Comparison of ENCODE assay signal across 1 cellular context in genomic region chr20:17972121-17972520, GRCh38.
TF ChIP-seq lines count a peak whose summit lies in the region.

No MANE protein-coding gene starts in this region.

TF ChIP-seq in GM12878, 131 proteins besides CTCF, POLR2A, EP300 and RAD21 (continued from another document):
- TF ChIP-seq MAX (IDR thresholded peaks at IDR 0.05; ENCODE audit: low read depth, low read length) (no peak), NRF1 (conservative IDR thresholded peaks at IDR 0.05; ENCODE audit: low read depth, low read length) (no peak), GATAD2B (conservative IDR thresholded peaks at IDR 0.05; ENCODE audit: low read depth) (no peak), ZNF207 (IDR thresholded peaks at IDR 0.05; ENCODE audit: borderline replicate concordance) (no peak), IKZF2 (IDR thresholded peaks at IDR 0.05) (no peak), ZSCAN29 (IDR thresholded peaks at IDR 0.05) (no peak), ATF2 (IDR thresholded peaks at IDR 0.05; ENCODE audit: low read length) (no peak), BACH1 (IDR thresholded peaks at IDR 0.05; ENCODE audit: borderline replicate concordance) (no peak), ZNF622 (IDR thresholded peaks at IDR 0.05) (no peak), RELB (IDR thresholded peaks at IDR 0.05; ENCODE audit: low read depth) (no peak), PRDM15 (CRISPR knock-in tag; IDR thresholded peaks at IDR 0.05) (no peak), SIN3A (IDR thresholded peaks at IDR 0.05; ENCODE audit: low read depth, low read length) (no peak), MEF2A (IDR thresholded peaks at IDR 0.05; ENCODE audit: insufficient read depth, low read depth, low read length) (no peak), HCFC1 (IDR thresholded peaks at IDR 0.05; ENCODE audit: low read length) (no peak), ZNF24 (IDR thresholded peaks at IDR 0.05) (no peak), CEBPB (IDR thresholded peaks at IDR 0.05; ENCODE audit: borderline replicate concordance in 1 of 2, low read depth in 2 of 2, low read length in 2 of 2) (no peak), CBX5 (IDR thresholded peaks at IDR 0.05; ENCODE audit: low read depth) (no peak), TBL1XR1 (IDR thresholded peaks at IDR 0.05; ENCODE audit: low read depth, low read length) (no peak)
